In genomic region chr5:52896524-52897237, GRCh38 we compare ENCODE assay signal across 16 cellular contexts.
DNase-seq lines count a peak whose midpoint lies in the region; ATAC-seq and TF ChIP-seq lines count a peak whose summit lies in the region.
"Had no signal": no experiment of that assay in that cellular context is flagged by ENCODE, and none has a peak within 500 bp of the region (broad histone marks: within the 10 kb centered on the region; RNA-seq: fewer than 3 reads in every experiment).

No MANE protein-coding gene starts in this region.

- no peak overlapping the region for H3K4me3 Mint-ChIP-seq in nephron
- no peak overlapping the region for H3K4me3 Mint-ChIP-seq in activated CD4-positive, alpha-beta memory T cell treated with anti-CD3 and anti-CD28 coated beads, Interleukin-2, amount 10 ng/mL, durations not matched to agents 7 days and 5 days

- H2AFZ ChIP-seq in ACC112 (ENCODE audit: low read length, unreplicated experiment) = no peak overlapping the region

- peaks cover 58% of the 10 kb centered on the region for H3K4me1 Mint-ChIP-seq in nephron
- no peaks in the 10 kb centered on the region for H3K4me1 Mint-ChIP-seq in activated CD4-positive, alpha-beta memory T cell treated with anti-CD3 and anti-CD28 coated beads, Interleukin-2, amount 10 ng/mL, durations not matched to agents 7 days and 5 days

- CTCF ChIA-PET in activated CD4-positive, alpha-beta memory T cell treated with anti-CD3 and anti-CD28 coated beads, Interleukin-2, amount 10 ng/mL, durations not matched to agents 7 days and 5 days (lab: Charles Lee) = no interaction called here

- no peaks in the 10 kb centered on the region for H3K79me2 ChIP-seq in ACC112 (ENCODE audit: control insufficient read depth, insufficient read depth, low read length, unreplicated experiment)

- peak; percentile 18 for ATAC-seq in HG03354 (IDR thresholded peaks at IDR 0.05; ENCODE audit: poor library complexity, severe bottlenecking, unreplicated experiment)
- ATAC-seq in GM18517 (IDR thresholded peaks at IDR 0.05; ENCODE audit: unreplicated experiment) = no peak

- peaks cover 30% of the 10 kb centered on the region for H3K4me1 ChIP-seq in ACC112 (ENCODE audit: control insufficient read depth, insufficient read depth, low read length, unreplicated experiment)

- H3K27me3 Mint-ChIP-seq in nephron (ENCODE audit: low read depth) = no peaks in the 10 kb centered on the region
- peaks cover 3% of the 10 kb centered on the region for H3K27me3 Mint-ChIP-seq in activated CD4-positive, alpha-beta memory T cell treated with anti-CD3 and anti-CD28 coated beads, Interleukin-2, amount 10 ng/mL, durations not matched to agents 7 days and 5 days

- TF ChIP-seq CTCF in choroid plexus epithelial cell (conservative IDR thresholded peaks at IDR 0.05; ENCODE audit: low read depth, low read length) (no peak), nephron (IDR thresholded peaks at IDR 0.05; ENCODE audit: unreplicated experiment in 3 of 3) (no peak)

- peak overlapping the region; percentile 11; the same call in 1 of the 2 replicates for H3K27ac ChIP-seq in ACC112 (ENCODE audit: low read depth, low read length)
- H3K27ac ChIP-seq: cardiac muscle cell had no signal

- H3K4me3 ChIP-seq in ACC112 (ENCODE audit: low read depth, low read length) (no peak overlapping the region), choroid plexus epithelial cell (ENCODE audit: low read depth, low read length) (no peak overlapping the region)
- H3K4me3 ChIP-seq: cardiac muscle cell had no signal

- peak overlapping the region; percentile 84 to 94 (median 87) for H3K27ac Mint-ChIP-seq in nephron
- H3K27ac Mint-ChIP-seq in activated CD4-positive, alpha-beta memory T cell treated with anti-CD3 and anti-CD28 coated beads, Interleukin-2, amount 10 ng/mL, durations not matched to agents 7 days and 5 days = no peak overlapping the region

- H3K36me3 Mint-ChIP-seq in nephron (ENCODE audit: low read depth) = peaks cover 11% of the 10 kb centered on the region
- H3K36me3 Mint-ChIP-seq in activated CD4-positive, alpha-beta memory T cell treated with anti-CD3 and anti-CD28 coated beads, Interleukin-2, amount 10 ng/mL, durations not matched to agents 7 days and 5 days (ENCODE audit: low read depth) = no peaks in the 10 kb centered on the region

- POLR2A ChIA-PET in activated CD4-positive, alpha-beta memory T cell treated with anti-CD3 and anti-CD28 coated beads, Interleukin-2, amount 10 ng/mL, durations not matched to agents 7 days and 5 days (lab: Charles Lee) = no interaction called here

- H3K9me3 Mint-ChIP-seq in nephron = no peaks in the 10 kb centered on the region
- peaks cover 1% of the 10 kb centered on the region for H3K9me3 Mint-ChIP-seq in activated CD4-positive, alpha-beta memory T cell treated with anti-CD3 and anti-CD28 coated beads, Interleukin-2, amount 10 ng/mL, durations not matched to agents 7 days and 5 days

- DNase-seq in choroid plexus epithelial cell (ENCODE audit: low read depth) (peak; percentile 61), epidermal melanocyte (ENCODE audit: insufficient read length, low spot score) (no peak), AML-193 (lab: John Stamatoyannopoulos, UW) (no peak)
- no peak for DNase-seq in activated CD4-positive, alpha-beta memory T cell treated with anti-CD3 and anti-CD28 coated beads, Interleukin-2, amount 10 ng/mL, durations not matched to agents 7 days and 5 days
- DNase-seq: ACHN; activated CD4-positive, alpha-beta T cell treated with anti-CD3 and anti-CD28 coated beads for 48 hours; activated CD8-positive, alpha-beta memory T cell treated with anti-CD3 and anti-CD28 coated beads, Interleukin-2, amount 50 U/mL, for 48 hours; activated naive CD4-positive, alpha-beta T cell; Caco-2; NCI-H1436 treated with DMSO at 0.1 percent for 48 hours; small intestine had no signal

- H3K27me3 ChIP-seq in ACC112 (ENCODE audit: insufficient read depth, low read length) = no peaks in the 10 kb centered on the region
- H3K27me3 ChIP-seq: cardiac muscle cell had no signal

- H3K36me3 ChIP-seq in ACC112 (ENCODE audit: insufficient read depth, low read length) = peaks cover 17% of the 10 kb centered on the region
- H3K36me3 ChIP-seq: cardiac muscle cell had no signal
